10 cellular contexts compared by ENCODE assay signal in the genomic region with DNA sequence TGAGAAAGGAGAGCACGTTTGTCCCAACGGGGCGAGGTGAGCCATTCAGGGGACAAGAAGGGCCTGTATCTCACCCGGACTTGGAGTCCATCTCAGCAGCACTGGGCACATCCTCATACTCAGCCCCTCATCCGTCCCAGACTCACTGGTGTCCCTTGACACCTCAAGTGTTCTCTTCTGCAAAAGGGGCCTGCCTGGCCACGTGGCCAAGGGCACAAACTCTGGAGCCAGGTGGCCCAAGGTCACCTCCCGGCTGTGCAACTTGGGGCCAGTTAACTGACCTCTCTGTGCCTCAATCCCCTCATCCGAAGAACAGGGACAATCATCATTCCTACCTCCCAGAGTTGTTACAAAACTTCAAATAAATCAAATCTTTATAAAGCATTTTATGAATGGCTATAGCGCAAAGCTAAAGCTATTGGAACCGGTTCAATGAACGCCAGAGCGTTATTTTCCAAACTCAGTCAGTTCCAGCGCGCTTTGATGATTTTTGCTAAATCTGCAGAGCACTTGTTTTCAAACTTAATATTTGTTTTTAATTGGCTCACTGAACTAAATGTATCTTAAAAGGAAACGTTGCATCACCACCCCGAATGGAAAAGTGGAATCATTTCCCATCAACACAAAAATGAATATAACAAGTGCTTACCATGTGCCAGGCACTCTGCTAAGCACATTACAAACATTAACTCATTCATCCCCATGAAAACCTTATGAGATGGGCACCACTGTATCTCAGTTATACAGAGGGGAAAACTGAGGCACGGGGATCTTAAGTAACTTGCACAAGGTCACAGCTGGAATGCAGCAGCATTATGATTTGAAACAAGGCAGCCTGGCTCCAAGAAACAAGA. TPM values are rescaled to one million over a fixed set of nuclear protein-coding genes. Genes with fewer than 3 reads are reported as not detected.
DNase-seq lines count a peak whose midpoint lies in the region; ATAC-seq and TF ChIP-seq lines count a peak whose summit lies in the region.
"Had no signal": no experiment of that assay in that cellular context is flagged by ENCODE, and none has a peak within 500 bp of the region (broad histone marks: within the 10 kb centered on the region; RNA-seq: fewer than 3 reads in every experiment).

No MANE protein-coding gene starts in this region.

- no peak overlapping the region for H2BK5ac ChIP-seq in mesenchymal stem cell (ENCODE audit: low read depth, low read length, poor library complexity, severe bottlenecking)

- H2BK12ac ChIP-seq in mesenchymal stem cell (ENCODE audit: low read length in 2 of 2) = no peak overlapping the region

- no peaks in the 10 kb centered on the region for H3K36me3 Mint-ChIP-seq in activated naive CD4-positive, alpha-beta T cell treated with anti-CD3 and anti-CD28 coated beads, Interleukin-2, amount 50 U/mL, for 24 hours
- H3K36me3 Mint-ChIP-seq: brain had no signal

- TF ChIP-seq CTCF in esophagus muscularis mucosa (IDR thresholded peaks at IDR 0.05) (no peak), uterus (IDR thresholded peaks at IDR 0.05) (no peak)

- ATAC-seq in HG03432 (IDR thresholded peaks at IDR 0.05; ENCODE audit: unreplicated experiment) = no peak

- WGBS in esophagus muscularis mucosa = 43% methylated on average over 14 of the region's 17 CpGs
- 76% methylated on average over 17 of the region's 17 CpGs for WGBS in mesenchymal stem cell

- H2AFZ ChIP-seq in mesenchymal stem cell (ENCODE audit: low read depth, low read length) = no peak overlapping the region

- H3K27ac ChIP-seq in esophagus muscularis mucosa (replicated peaks in 1 of 4) (peak overlapping the region; percentile 45 to 56 (median 50)), mesenchymal stem cell (ENCODE audit: low read length, poor library complexity, severe bottlenecking) (no peak overlapping the region), uterus (peak overlapping the region; percentile 8 to 67)

- DNase-seq in activated naive CD4-positive, alpha-beta T cell treated with anti-CD3 and anti-CD28 coated beads, Interleukin-2, amount 50 U/mL, for 16 hours = no peak
- DNase-seq in esophagus muscularis mucosa (ENCODE audit: extremely low spot score) = no peak
- peak; percentile 75 for DNase-seq in mesenchymal stem cell
- peak in 1 of 2 donors; percentile 78 for DNase-seq in uterus
- no peak for DNase-seq in germinal center (ENCODE audit: low spot score)
- no peak for DNase-seq in cerebellar nuclear complex (lab: John Stamatoyannopoulos, UW)
- DNase-seq: NCI-H526 treated with DMSO at 0.1 percent for 48 hours had no signal

- no peak overlapping the region for H3K14ac ChIP-seq in mesenchymal stem cell (ENCODE audit: low read length in 2 of 2)

- H3K4me1 ChIP-seq in esophagus muscularis mucosa = peaks cover 19 to 38% (median 36%) of the 10 kb centered on the region in 4 donors
- no peaks in the 10 kb centered on the region for H3K4me1 ChIP-seq in mesenchymal stem cell (ENCODE audit: control insufficient read depth, insufficient read depth, low read depth, low read length)
- H3K4me1 ChIP-seq in uterus = peaks cover 4 to 5% of the 10 kb centered on the region in 2 donors

- H3K27me3 ChIP-seq in esophagus muscularis mucosa (no peaks in the 10 kb centered on the region), mesenchymal stem cell (ENCODE audit: control insufficient read depth in 1 of 2, insufficient read depth in 1 of 2, low read length in 2 of 2) (no peaks in the 10 kb centered on the region), uterus (no peaks in the 10 kb centered on the region)

- H4K91ac ChIP-seq in mesenchymal stem cell (ENCODE audit: low read length) = no peak overlapping the region

- H2AK5ac ChIP-seq in mesenchymal stem cell (ENCODE audit: low read length, severe bottlenecking) = no peak overlapping the region

- H3K9me3 Mint-ChIP-seq in activated naive CD4-positive, alpha-beta T cell treated with anti-CD3 and anti-CD28 coated beads, Interleukin-2, amount 50 U/mL, for 24 hours = no peaks in the 10 kb centered on the region

- H3K18ac ChIP-seq in mesenchymal stem cell (ENCODE audit: low read depth in 1 of 2, low read length in 2 of 2) = no peak overlapping the region

- no peak overlapping the region for H3K4ac ChIP-seq in mesenchymal stem cell (ENCODE audit: low read depth in 1 of 2, low read length in 2 of 2)

- no peak overlapping the region for H3K4me3 Mint-ChIP-seq in activated naive CD4-positive, alpha-beta T cell treated with anti-CD3 and anti-CD28 coated beads, Interleukin-2, amount 50 U/mL, for 24 hours
- H3K4me3 Mint-ChIP-seq: brain had no signal

- no peak overlapping the region for H4K8ac ChIP-seq in mesenchymal stem cell (ENCODE audit: low read length)

- no peak for TF ChIP-seq POLR2A in esophagus muscularis mucosa (IDR thresholded peaks at IDR 0.05; ENCODE audit: low read depth)
- peak in 1 of 2 donors; percentile 36 for TF ChIP-seq POLR2A in uterus (IDR thresholded peaks at IDR 0.05)

- no peak overlapping the region for H2BK15ac ChIP-seq in mesenchymal stem cell (ENCODE audit: low read depth, poor library complexity, severe bottlenecking)

- H3K23ac ChIP-seq in mesenchymal stem cell (ENCODE audit: low read length in 2 of 2) = no peak overlapping the region

- H3K4me3 ChIP-seq in esophagus muscularis mucosa = no peak overlapping the region
- H3K4me3 ChIP-seq in mesenchymal stem cell (ENCODE audit: insufficient read depth in 1 of 2, low read depth in 1 of 2, low read length in 2 of 2) = no peak overlapping the region
- H3K4me3 ChIP-seq in uterus = no peak overlapping the region

- intact Hi-C loops in esophagus muscularis mucosa (cut with DNase I) (no loop called here), uterus (cut with DNase I; ENCODE audit: low total_unique reads) (no loop called here)

- no peak overlapping the region for H2BK120ac ChIP-seq in mesenchymal stem cell (ENCODE audit: low read depth, low read length)

- no peak overlapping the region for H3K4me2 ChIP-seq in mesenchymal stem cell (ENCODE audit: low read length, poor library complexity, severe bottlenecking)

- no peaks in the 10 kb centered on the region for H3K79me1 ChIP-seq in mesenchymal stem cell (replicated peaks; ENCODE audit: low read length, poor library complexity, severe bottlenecking)

- H3K27me3 Mint-ChIP-seq in activated naive CD4-positive, alpha-beta T cell treated with anti-CD3 and anti-CD28 coated beads, Interleukin-2, amount 50 U/mL, for 24 hours = no peaks in the 10 kb centered on the region

- H3K9ac ChIP-seq in mesenchymal stem cell (ENCODE audit: low read length) = peak overlapping the region; percentile 60

- H3K9me3 ChIP-seq in esophagus muscularis mucosa = no peaks in the 10 kb centered on the region
- H3K9me3 ChIP-seq in mesenchymal stem cell (ENCODE audit: control insufficient read depth, low read length) = no peaks in the 10 kb centered on the region
- H3K9me3 ChIP-seq in uterus = no peaks in the 10 kb centered on the region

- H3K36me3 ChIP-seq in esophagus muscularis mucosa (no peaks in the 10 kb centered on the region), mesenchymal stem cell (ENCODE audit: control insufficient read depth in 1 of 2, insufficient read depth in 2 of 2, low read depth in 1 of 2, low read length in 2 of 2) (no peaks in the 10 kb centered on the region), uterus (no peaks in the 10 kb centered on the region)

- TF ChIP-seq EP300 in esophagus muscularis mucosa (IDR thresholded peaks at IDR 0.05) = no peak

- H3K27ac Mint-ChIP-seq in activated naive CD4-positive, alpha-beta T cell treated with anti-CD3 and anti-CD28 coated beads, Interleukin-2, amount 50 U/mL, for 24 hours = peak overlapping the region; percentile 13
- H3K27ac Mint-ChIP-seq: brain had no signal

- peaks cover 11% of the 10 kb centered on the region for H3K4me1 Mint-ChIP-seq in activated naive CD4-positive, alpha-beta T cell treated with anti-CD3 and anti-CD28 coated beads, Interleukin-2, amount 50 U/mL, for 24 hours

RNA-seq across cellular contexts. Expression of a gene that starts 49.3 kb away (rescaled TPM):
- total RNA-seq in esophagus muscularis mucosa (100 to 1,000 TPM; 455 to 718 (median 676) TPM), uterus (1,000 to 10,000 TPM in 1 of 4 donors, 100 to 1,000 TPM in 3; 189 to 2,046 (median 515) TPM)
- 214 TPM for polyA plus RNA-seq in mesenchymal stem cell (2013, experiment 1 of 2)
- 205 TPM for polyA plus RNA-seq in mesenchymal stem cell (2013, experiment 2 of 2)
